Comparison of ENCODE assay signal across 31 cellular contexts in the genomic region with DNA sequence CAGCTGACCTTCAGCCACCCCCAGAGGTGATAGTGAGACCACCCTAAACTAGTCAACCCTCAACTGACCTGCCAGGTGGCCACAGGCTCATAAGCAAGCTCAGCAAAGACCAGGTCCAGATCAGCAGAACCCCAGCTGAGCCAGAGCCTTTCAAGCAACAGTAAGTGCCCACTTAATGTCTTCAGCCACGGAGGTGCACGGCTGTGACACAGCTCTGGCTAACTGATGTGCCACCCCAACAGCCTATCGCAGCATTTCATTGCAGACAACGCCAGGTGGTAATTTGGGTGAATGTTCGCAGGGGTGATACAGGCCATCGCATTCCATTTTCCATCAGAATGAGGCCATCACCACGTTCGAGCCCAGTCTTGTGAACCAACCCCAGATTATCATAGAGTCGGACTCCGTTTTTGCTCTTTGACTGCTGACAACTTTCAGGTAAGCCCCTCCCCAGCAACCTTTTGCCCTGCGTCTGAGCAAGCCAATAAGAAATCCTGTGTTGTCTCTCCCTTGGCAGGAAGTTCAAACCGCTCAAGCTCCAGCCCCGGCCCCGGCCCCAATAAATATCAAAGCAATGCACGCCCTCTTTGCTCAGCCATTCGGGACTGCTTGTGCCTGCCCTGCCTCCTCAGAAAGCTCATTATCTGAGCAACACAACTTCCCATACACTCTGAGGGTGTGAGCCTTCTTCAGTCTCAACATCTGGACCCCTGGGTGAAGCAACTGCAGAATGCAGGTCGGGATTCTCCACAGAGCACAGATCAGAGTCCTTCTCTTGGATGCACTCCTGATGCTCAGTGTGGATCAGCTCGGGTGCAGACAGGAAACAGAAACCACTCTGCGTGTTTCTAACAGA. TPM values are rescaled to one million over a fixed set of nuclear protein-coding genes. Genes with fewer than 3 reads are reported as not detected.
DNase-seq lines count a peak whose midpoint lies in the region; ATAC-seq and TF ChIP-seq lines count a peak whose summit lies in the region.
"Had no signal": no experiment of that assay in that cellular context is flagged by ENCODE, and none has a peak within 500 bp of the region (broad histone marks: within the 10 kb centered on the region; RNA-seq: fewer than 3 reads in every experiment).

No MANE protein-coding gene starts in this region.

- H3K27ac ChIP-seq in right atrium auricular region (no peak overlapping the region), duodenal mucosa (ENCODE audit: low read depth, low read length) (no peak overlapping the region), caudate nucleus (ENCODE audit: low read depth, low read length) (no peak overlapping the region)
- H3K27ac ChIP-seq: heart left ventricle, ovary, tibial artery had no signal

- H3K27me3 ChIP-seq in right atrium auricular region = no peaks in the 10 kb centered on the region
- H3K27me3 ChIP-seq in duodenal mucosa (ENCODE audit: control insufficient read depth in 1 of 2, insufficient read depth in 2 of 2, low read length in 2 of 2) = peaks cover 0 to 3% of the 10 kb centered on the region in 2 donors
- H3K27me3 ChIP-seq: ovary had no signal

- H3K36me3 ChIP-seq in right atrium auricular region (no peaks in the 10 kb centered on the region), duodenal mucosa (ENCODE audit: control insufficient read depth in 1 of 2, insufficient read depth in 2 of 2, low read length in 2 of 2) (no peaks in the 10 kb centered on the region)
- H3K36me3 ChIP-seq: heart left ventricle, ovary had no signal

- TF ChIP-seq CTCF in right atrium auricular region (IDR thresholded peaks at IDR 0.05) (no peak), osteocyte (IDR thresholded peaks at IDR 0.05) (no peak), GM10248 (IDR thresholded peaks at IDR 0.05; ENCODE audit: control extremely low read depth, extremely low read depth, low read depth, missing control alignments) (no peak)

- POLR2A ChIA-PET in GM10248 (lab: Yijun Ruan, JAX) = no interaction called here

- no peaks in the 10 kb centered on the region for H3K4me1 Mint-ChIP-seq in osteocyte (ENCODE audit: unreplicated experiment)
- H3K4me1 Mint-ChIP-seq: B cell had no signal

- H3K4me3 ChIP-seq in right atrium auricular region (no peak overlapping the region), duodenal mucosa (ENCODE audit: low read depth in 1 of 2, low read length in 2 of 2) (peak overlapping the region; percentile 44 to 51)
- H3K4me3 ChIP-seq: GM12878, heart left ventricle, ovary, tibial artery had no signal

- peak overlapping the region in 1 of 2 donors; percentile 47 for H3K9ac ChIP-seq in duodenal mucosa (ENCODE audit: low read depth in 1 of 2, low read length in 2 of 2)

- no peak overlapping the region for H3K4me3 Mint-ChIP-seq in osteocyte (ENCODE audit: unreplicated experiment)
- H3K4me3 Mint-ChIP-seq: activated CD4-positive, alpha-beta T cell treated with anti-CD3 and anti-CD28 coated beads, Interleukin-2, amount 10 ng/mL, durations not matched to agents 24 days and 14 days; activated naive CD8-positive, alpha-beta T cell treated with anti-CD3 and anti-CD28 coated beads, Interleukin-2, amount 10 ng/mL, durations not matched to agents 7 days and 5 days; B cell; stimulated activated naive CD8-positive, alpha-beta T cell treated with anti-CD3 and anti-CD28 coated beads, Interleukin-15, Interleukin-2, amounts not matched to agents 100 ng/mL and 50 ng/mL, for 24 hours; T-helper 1 cell treated with Interleukin-12 subunit alpha and Interleukin-12 subunit beta and Interleukin-4 antibody, amounts not matched to agents 30 μg/mL and 1 μg/mL, for 36 hours had no signal

- peak; percentile 34 for DNase-seq in Right ventricle myocardium inferior (ENCODE audit: missing footprints)
- DNase-seq in right atrium auricular region (ENCODE audit: low spot score) = no peak
- DNase-seq in osteocyte (ENCODE audit: extremely low spot score, unreplicated experiment) = peak; percentile 75
- no peak for DNase-seq in GM10248 (ENCODE audit: extremely low spot score)
- DNase-seq in NCI-H69 (lab: John Stamatoyannopoulos, UW) = no peak
- DNase-seq in caudate nucleus (lab: John Stamatoyannopoulos, UW) = no peak
- no peak for DNase-seq in germinal center (ENCODE audit: low spot score)
- DNase-seq: activated CD4-positive, alpha-beta T cell treated with anti-CD3 and anti-CD28 coated beads, Interleukin-2, amount 10 ng/mL, durations not matched to agents 24 days and 14 days; activated effector memory CD4-positive, alpha-beta T cell treated with Interleukin-2 at 50 U/mL for 16 hours; activated naive CD8-positive, alpha-beta T cell treated with anti-CD3 and anti-CD28 coated beads, Interleukin-2, amount 10 ng/mL, durations not matched to agents 7 days and 5 days; cerebellar nuclear complex; DMS79 treated with DMSO at 0.1 percent for 48 hours; H7; mesenchymal stem cell; NCI-H1048; NCI-H187; NCI-H2171 treated with DMSO at 0.1 percent for 48 hours; NCI-H526; ovary; right cardiac atrium; stimulated activated CD4-positive, alpha-beta T cell treated with anti-CD3 and anti-CD28 coated beads, Interleukin-4, amount 100 ng/mL, for 4 hours had no signal

- intact Hi-C loops in Right ventricle myocardium inferior (cut with DNase I) = no loop called here

- H3K9me3 ChIP-seq in right atrium auricular region (peaks cover 0 to 28% of the 10 kb centered on the region in 2 donors), duodenal mucosa (ENCODE audit: control insufficient read depth in 1 of 2, low read length in 2 of 2) (peaks cover 14 to 15% of the 10 kb centered on the region in 2 donors)

- no peak overlapping the region for H3K27ac Mint-ChIP-seq in osteocyte (ENCODE audit: unreplicated experiment)
- H3K27ac Mint-ChIP-seq: activated CD4-positive, alpha-beta T cell treated with anti-CD3 and anti-CD28 coated beads, Interleukin-2, amount 10 ng/mL, durations not matched to agents 24 days and 14 days; activated naive CD8-positive, alpha-beta T cell treated with anti-CD3 and anti-CD28 coated beads, Interleukin-2, amount 10 ng/mL, durations not matched to agents 7 days and 5 days; B cell; stimulated activated naive CD8-positive, alpha-beta T cell treated with anti-CD3 and anti-CD28 coated beads, Interleukin-15, Interleukin-2, amounts not matched to agents 100 ng/mL and 50 ng/mL, for 24 hours; T-helper 1 cell treated with Interleukin-12 subunit alpha and Interleukin-12 subunit beta and Interleukin-4 antibody, amounts not matched to agents 30 μg/mL and 1 μg/mL, for 36 hours had no signal

- peaks cover 75% of the 10 kb centered on the region for H3K27me3 Mint-ChIP-seq in osteocyte (ENCODE audit: unreplicated experiment)

- H3K36me3 Mint-ChIP-seq in osteocyte (ENCODE audit: unreplicated experiment) = no peaks in the 10 kb centered on the region

- CTCF ChIA-PET in GM10248 (lab: Yijun Ruan, JAX) = interaction anchor here (0.8 to 1.3 kb wide), 2 partner anchors 8 to 34 kb away, joined by 4 read pairs; no protein-coding TSS in a partner anchor

- H3K4me1 ChIP-seq in right atrium auricular region (no peaks in the 10 kb centered on the region), duodenal mucosa (ENCODE audit: control insufficient read depth in 1 of 2, insufficient read depth in 2 of 2, low read length in 2 of 2) (peaks cover 21 to 32% of the 10 kb centered on the region in 2 donors)
- H3K4me1 ChIP-seq: heart left ventricle, tibial artery had no signal

- peaks cover 3% of the 10 kb centered on the region for H3K9me3 Mint-ChIP-seq in osteocyte (ENCODE audit: unreplicated experiment)

- ATAC-seq in Right ventricle myocardium inferior = no peak
- ATAC-seq: GM12878, heart left ventricle, right cardiac atrium had no signal

RNA-seq across cellular contexts. Expression of a gene that starts 44.4 kb away (rescaled TPM):
- total RNA-seq in Right ventricle myocardium inferior (34.6 TPM), right atrium auricular region (10 to 100 TPM; 14.5 to 17.3 TPM), osteocyte (5.7 and 7.5 TPM in 2 replicates)
- total RNA-seq: RPMI7951 had no signal

RNA-seq across cellular contexts. Expression of a gene that starts 56.9 kb away (rescaled TPM):
- total RNA-seq in Right ventricle myocardium inferior = 33.9 TPM
- total RNA-seq in right atrium auricular region = 10 to 100 TPM; 17.1 to 18.9 TPM
- 38.4 and 39.1 TPM in 2 replicates for total RNA-seq in osteocyte

RNA-seq across cellular contexts. Expression of a gene that starts 59.0 kb away (rescaled TPM):
- total RNA-seq in Right ventricle myocardium inferior (0.89 TPM), right atrium auricular region (1 to 10 TPM in 1 of 2 donors, under 1 TPM in 1; 0.67 to 1.2 TPM), osteocyte (0.16 and 0.24 TPM in 2 replicates)
- total RNA-seq: H7, LHCN-M2, SK-MEL-5 had no signal

Comparison
In these comparisons a context has a peak if more than half of its experiments do, and no peak if none do; other contexts are left out.
1. DNase-seq: peak in Right ventricle myocardium inferior (single experiment) and osteocyte (single experiment); none in right atrium auricular region (single experiment), GM10248 (single experiment), NCI-H69 (single experiment), caudate nucleus (0 of 61) and germinal center (single experiment).
2. H3K4me3 ChIP-seq: peak in duodenal mucosa (2 of 2); none in right atrium auricular region (0 of 2).